In genomic region chr5:150144211-150144801, GRCh38 we compare ENCODE assay signal across 1 cellular context.
TF ChIP-seq lines count a peak whose summit lies in the region.

No MANE protein-coding gene starts in this region.

TF ChIP-seq in IMR-90, 13 proteins besides CTCF, POLR2A, EP300 and RAD21:
- TF ChIP-seq SMC3 (IDR thresholded peaks at IDR 0.05; ENCODE audit: low read depth, low read length) (no peak), ELK1 (IDR thresholded peaks at IDR 0.05; ENCODE audit: borderline replicate concordance, low read depth, low read length) (no peak), RFX5 (IDR thresholded peaks at IDR 0.05; ENCODE audit: low read depth, low read length) (no peak), BHLHE40 (IDR thresholded peaks at IDR 0.05; ENCODE audit: low read depth, low read length) (peak; percentile 45; the same call in 1 of the 2 replicates), CHD1 (IDR thresholded peaks at IDR 0.05; ENCODE audit: low read depth, low read length) (no peak), MXI1 (IDR thresholded peaks at IDR 0.05; ENCODE audit: borderline replicate concordance, low read depth, low read length) (no peak), MAFK (IDR thresholded peaks at IDR 0.05; ENCODE audit: low read depth, low read length) (no peak), NFE2L2 (IDR thresholded peaks at IDR 0.05; ENCODE audit: low read depth, low read length) (no peak), USF2 (IDR thresholded peaks at IDR 0.05; ENCODE audit: low read depth, low read length) (no peak), MAZ (IDR thresholded peaks at IDR 0.05; ENCODE audit: borderline replicate concordance, low read depth, low read length) (peak; percentile 73; the same call in 1 of the 2 replicates), FOS (IDR thresholded peaks at IDR 0.05; ENCODE audit: low read depth, low read length) (no peak), RCOR1 (IDR thresholded peaks at IDR 0.05; ENCODE audit: insufficient replicate concordance, low read length) (no peak), CEBPB (IDR thresholded peaks at IDR 0.05; ENCODE audit: low read depth, low read length) (no peak)
TF ChIP-seq in IMR-90: peak in this region for 2.
